ENCODE assay signal across 14 cellular contexts in genomic region chr16:57029161-57030160, GRCh38. TPM values are rescaled to one million over a fixed set of nuclear protein-coding genes. Genes with fewer than 3 reads are reported as not detected.
A peak's percentile ranks its signal among the peaks of the same experiment; 100 is the strongest.
DNase-seq lines count a peak whose midpoint lies in the region; ATAC-seq lines count a peak whose summit lies in the region.
"Had no signal": no experiment of that assay in that cellular context is flagged by ENCODE, and none has a peak within 500 bp of the region (broad histone marks: within the 10 kb centered on the region; RNA-seq: fewer than 3 reads in every experiment).

No MANE protein-coding gene starts in this region.

- intact Hi-C loops in CD4-positive, alpha-beta memory T cell (cut with micrococcal nuclease), result no loop called here

- POLR2A ChIA-PET in CD4-positive, alpha-beta memory T cell (lab: Charles Lee; ENCODE audit: partially characterized antibody), result interaction anchor here (1.1 to 11.9 kb wide), 4 partner anchors 9 to 40 kb away, joined by 3 to 162 read pairs (median 21); partner anchors contain the start of gene NLRC5
- POLR2A ChIA-PET in naive thymus-derived CD8-positive, alpha-beta T cell (lab: Charles Lee), result interaction anchor here (0.5 to 15.3 kb wide), 10 partner anchors 3 to 58 kb away, joined by 3 to 319 read pairs (median 5); partner anchors contain the start of gene NLRC5

- ATAC-seq in naive thymus-derived CD8-positive, alpha-beta T cell, result no peak
- ATAC-seq in GM18511 (IDR thresholded peaks at IDR 0.05; ENCODE audit: unreplicated experiment), result no peak
- no peak for ATAC-seq in GM21737 (IDR thresholded peaks at IDR 0.05; ENCODE audit: unreplicated experiment)
- ATAC-seq in HG02973 (IDR thresholded peaks at IDR 0.05; ENCODE audit: unreplicated experiment), result no peak
- ATAC-seq: heart left ventricle, lower lobe of right lung had no signal

- H3K9me3 ChIP-seq in CD4-positive, alpha-beta memory T cell (ENCODE audit: control insufficient read depth in 1 of 2, low read length in 2 of 2), result no peaks in the 10 kb centered on the region
- H3K9me3 ChIP-seq: heart left ventricle, lower lobe of right lung, prostate gland had no signal

- peak overlapping the region in 1 of 8 donors; percentile 4 for H3K4me3 Mint-ChIP-seq in CD4-positive, alpha-beta memory T cell
- peak overlapping the region in 2 of 10 donors; percentile 14 to 15 for H3K4me3 Mint-ChIP-seq in naive thymus-derived CD8-positive, alpha-beta T cell
- H3K4me3 Mint-ChIP-seq: activated naive CD8-positive, alpha-beta T cell treated with anti-CD3 and anti-CD28 coated beads, Interleukin-2, amount 10 ng/mL, durations not matched to agents 7 days and 5 days had no signal

- peaks cover 82% of the 10 kb centered on the region for H3K4me1 ChIP-seq in CD4-positive, alpha-beta memory T cell (ENCODE audit: insufficient read depth, low read length)
- H3K4me1 ChIP-seq: lower lobe of right lung, prostate gland had no signal

- no peaks in the 10 kb centered on the region for H3K9me3 Mint-ChIP-seq in CD4-positive, alpha-beta memory T cell
- H3K9me3 Mint-ChIP-seq in naive thymus-derived CD8-positive, alpha-beta T cell, result peaks cover 0 to 11% (median 0%) of the 10 kb centered on the region in 9 donors
- H3K9me3 Mint-ChIP-seq: activated naive CD8-positive, alpha-beta T cell treated with anti-CD3 and anti-CD28 coated beads, Interleukin-2, amount 10 ng/mL, durations not matched to agents 7 days and 5 days had no signal

- H3K27me3 ChIP-seq in CD4-positive, alpha-beta memory T cell (ENCODE audit: insufficient read depth, low read length), result no peaks in the 10 kb centered on the region
- H3K27me3 ChIP-seq: heart left ventricle had no signal

- CTCF ChIA-PET in CD4-positive, alpha-beta memory T cell (lab: Charles Lee; ENCODE audit: partially characterized antibody), result interaction anchor here (0.6 to 1.6 kb wide), 3 partner anchors 9 to 65 kb away, joined by 3 to 5 read pairs (median 3); no protein-coding TSS in a partner anchor

- H3K36me3 ChIP-seq in CD4-positive, alpha-beta memory T cell (ENCODE audit: insufficient read depth, low read length), result peaks cover 52% of the 10 kb centered on the region
- H3K36me3 ChIP-seq: prostate gland had no signal

- H3K27ac ChIP-seq in CD4-positive, alpha-beta memory T cell (ENCODE audit: low read depth, low read length), result no peak overlapping the region
- H3K27ac ChIP-seq: heart left ventricle, lower lobe of right lung, prostate gland had no signal

- H3K27ac Mint-ChIP-seq in CD4-positive, alpha-beta memory T cell, result peak overlapping the region; percentile 29 to 87 (median 78)
- peak overlapping the region; percentile 28 to 92 (median 80) for H3K27ac Mint-ChIP-seq in naive thymus-derived CD8-positive, alpha-beta T cell

- DNase-seq in CD4-positive, alpha-beta memory T cell, result no peak
- peak; percentile 39 for DNase-seq in HK-2 (ENCODE audit: unreplicated experiment)
- DNase-seq in astrocyte of the hippocampus (ENCODE audit: low read depth, low spot score), result peak; percentile 90
- no peak for DNase-seq in naive thymus-derived CD8-positive, alpha-beta T cell
- no peak for DNase-seq in stimulated activated naive CD4-positive, alpha-beta T cell treated with Interleukin-2 at 50 U/mL for 16 hours (lab: John Stamatoyannopoulos, UW)
- DNase-seq: activated naive CD8-positive, alpha-beta T cell treated with anti-CD3 and anti-CD28 coated beads, Interleukin-2, amount 10 ng/mL, durations not matched to agents 7 days and 5 days; heart left ventricle; Karpas-422; lower lobe of right lung; stimulated activated CD4-positive, alpha-beta T cell treated with anti-CD3 and anti-CD28 coated beads, Interleukin-2, amount 100 ng/mL, for 48 hours had no signal

- H3K27me3 Mint-ChIP-seq in CD4-positive, alpha-beta memory T cell, result no peaks in the 10 kb centered on the region
- no peaks in the 10 kb centered on the region for H3K27me3 Mint-ChIP-seq in naive thymus-derived CD8-positive, alpha-beta T cell
- H3K27me3 Mint-ChIP-seq: activated naive CD8-positive, alpha-beta T cell treated with anti-CD3 and anti-CD28 coated beads, Interleukin-2, amount 10 ng/mL, durations not matched to agents 7 days and 5 days had no signal

- H3K4me1 Mint-ChIP-seq in CD4-positive, alpha-beta memory T cell, result peaks cover 31 to 91% (median 63%) of the 10 kb centered on the region in 4 donors
- peaks cover 53 to 93% (median 84%) of the 10 kb centered on the region in 4 donors for H3K4me1 Mint-ChIP-seq in naive thymus-derived CD8-positive, alpha-beta T cell

- peaks cover 65 to 85% of the 10 kb centered on the region in 2 donors for H3K36me3 Mint-ChIP-seq in CD4-positive, alpha-beta memory T cell
- H3K36me3 Mint-ChIP-seq in naive thymus-derived CD8-positive, alpha-beta T cell, result peaks cover 0 to 84% (median 40%) of the 10 kb centered on the region in 3 donors

- H3K4me3 ChIP-seq in CD4-positive, alpha-beta memory T cell (ENCODE audit: low read length in 2 of 2), result no peak overlapping the region
- H3K4me3 ChIP-seq: heart left ventricle, lower lobe of right lung, prostate gland had no signal

RNA-seq across cellular contexts. Expression of gene NLRC5, which starts 40.1 kb away (rescaled TPM):
- total RNA-seq in CD4-positive, alpha-beta memory T cell, result 100 to 1,000 TPM; 416 to 457 TPM
- polyA plus RNA-seq in CD4-positive, alpha-beta memory T cell, result 100 to 1,000 TPM in 1 of 2 donors, 10 to 100 TPM in 1; 41.6 to 151 TPM
- total RNA-seq in naive thymus-derived CD8-positive, alpha-beta T cell, result 100 to 1,000 TPM; 474 to 488 TPM
- 100 to 1,000 TPM in 1 of 3 donors, 10 to 100 TPM in 2; 70.4 to 137 (median 80.0) TPM for polyA plus RNA-seq in naive thymus-derived CD8-positive, alpha-beta T cell

Comparison
In these comparisons a context has a peak if more than half of its experiments do, and no peak if none do; other contexts are left out.
1. DNase-seq: peak in HK-2 (single experiment) and astrocyte of the hippocampus (single experiment); none in CD4-positive, alpha-beta memory T cell (0 of 5), naive thymus-derived CD8-positive, alpha-beta T cell (0 of 10) and stimulated activated naive CD4-positive, alpha-beta T cell treated with Interleukin-2 at 50 U/mL for 16 hours (single experiment).